Comparison of ENCODE assay signal across 11 cellular contexts in genomic region chr16:84810518-84811273, GRCh38.
DNase-seq lines count a peak whose midpoint lies in the region; ATAC-seq and TF ChIP-seq lines count a peak whose summit lies in the region.
"Had no signal": no experiment of that assay in that cellular context is flagged by ENCODE, and none has a peak within 500 bp of the region (broad histone marks: within the 10 kb centered on the region; RNA-seq: fewer than 3 reads in every experiment).

No MANE protein-coding gene starts in this region.

- no peak for TF ChIP-seq POLR2A in NB4 (IDR thresholded peaks at IDR 0.05; ENCODE audit: extremely low read depth, insufficient read length)

- ATAC-seq in GM19328 (IDR thresholded peaks at IDR 0.05; ENCODE audit: unreplicated experiment), result no peak

- H3K36me3 ChIP-seq in stomach smooth muscle (ENCODE audit: control insufficient read depth in 2 of 2, insufficient read depth in 2 of 2, low read length in 2 of 2), result no peaks in the 10 kb centered on the region
- no peaks in the 10 kb centered on the region for H3K36me3 ChIP-seq in effector memory CD4-positive, alpha-beta T cell (ENCODE audit: control insufficient read depth, insufficient read depth, low read length)
- H3K36me3 ChIP-seq: lower lobe of right lung had no signal

- H3K9ac ChIP-seq in stomach smooth muscle (ENCODE audit: low read length in 2 of 2), result no peak overlapping the region

- no peak overlapping the region for H3K4me3 Mint-ChIP-seq in activated T-cell treated with anti-CD3 and anti-CD28 coated beads, Interleukin-2, amount 50 U/mL, for 24 hours

- H3K4me1 Mint-ChIP-seq in activated T-cell treated with anti-CD3 and anti-CD28 coated beads, Interleukin-2, amount 50 U/mL, for 24 hours (ENCODE audit: low read depth), result peaks cover 14% of the 10 kb centered on the region

- no peaks in the 10 kb centered on the region for H3K36me3 Mint-ChIP-seq in activated T-cell treated with anti-CD3 and anti-CD28 coated beads, Interleukin-2, amount 50 U/mL, for 24 hours (ENCODE audit: low read depth)

- H3K4me1 ChIP-seq in stomach smooth muscle (ENCODE audit: control insufficient read depth, insufficient read depth, low read length), result peaks cover 3% of the 10 kb centered on the region
- H3K4me1 ChIP-seq in effector memory CD4-positive, alpha-beta T cell (ENCODE audit: control insufficient read depth, insufficient read depth, low read length, poor library complexity, severe bottlenecking), result peaks cover 6% of the 10 kb centered on the region

- TF ChIP-seq CTCF in NB4 (IDR thresholded peaks at IDR 0.05; ENCODE audit: low read depth, low read length), result no peak

- no peaks in the 10 kb centered on the region for H3K27me3 ChIP-seq in stomach smooth muscle (ENCODE audit: control insufficient read depth in 1 of 2, insufficient read depth in 2 of 2, low read length in 2 of 2)
- H3K27me3 ChIP-seq in effector memory CD4-positive, alpha-beta T cell (replicated peaks; ENCODE audit: control insufficient read depth, insufficient read depth, low read length, poor library complexity, severe bottlenecking), result no peaks in the 10 kb centered on the region
- H3K27me3 ChIP-seq: dorsolateral prefrontal cortex had no signal

- no peaks in the 10 kb centered on the region for H3K9me3 ChIP-seq in stomach smooth muscle (ENCODE audit: control insufficient read depth in 2 of 2, low read length in 2 of 2)
- H3K9me3 ChIP-seq in effector memory CD4-positive, alpha-beta T cell (ENCODE audit: control insufficient read depth, low read length), result no peaks in the 10 kb centered on the region
- H3K9me3 ChIP-seq: lower lobe of right lung had no signal

- H3K9me3 Mint-ChIP-seq in activated T-cell treated with anti-CD3 and anti-CD28 coated beads, Interleukin-2, amount 50 U/mL, for 24 hours, result no peaks in the 10 kb centered on the region

- H3K27me3 Mint-ChIP-seq in activated T-cell treated with anti-CD3 and anti-CD28 coated beads, Interleukin-2, amount 50 U/mL, for 24 hours, result peaks cover 6% of the 10 kb centered on the region

- H3K4me3 ChIP-seq in NB4 (ENCODE audit: low read depth, low read length) (peak overlapping the region; percentile 5), stomach smooth muscle (ENCODE audit: low read length in 2 of 2) (no peak overlapping the region)
- H3K4me3 ChIP-seq in effector memory CD4-positive, alpha-beta T cell (ENCODE audit: insufficient read depth, low read depth, low read length, poor library complexity, severe bottlenecking), result no peak overlapping the region
- H3K4me3 ChIP-seq: dorsolateral prefrontal cortex, lower lobe of right lung had no signal

- H3K27ac ChIP-seq in stomach smooth muscle (ENCODE audit: low read length), result peak overlapping the region; percentile 37
- no peak overlapping the region for H3K27ac ChIP-seq in effector memory CD4-positive, alpha-beta T cell (ENCODE audit: insufficient read depth, low read length, poor library complexity, severe bottlenecking)
- H3K27ac ChIP-seq: C4-2B, dorsolateral prefrontal cortex, lower lobe of right lung had no signal

- no peak for DNase-seq in activated T-cell treated with anti-CD3 and anti-CD28 coated beads, Interleukin-2, amount 50 U/mL, for 24 hours
- no peak for DNase-seq in activated T-cell treated with anti-CD3 and anti-CD28 coated beads, Interleukin-2, amount 50 U/mL, for 1 hour
- DNase-seq in NB4 (ENCODE audit: low read depth), result peak; percentile 96
- DNase-seq in central memory CD4-positive, alpha-beta T cell, result peak; percentile 25
- DNase-seq in T1000 (lab: John Stamatoyannopoulos, UW), result no peak
- no peak for DNase-seq in effector memory CD4-positive, alpha-beta T cell
- DNase-seq: dorsolateral prefrontal cortex, lower lobe of right lung had no signal

- H3K27ac Mint-ChIP-seq in activated T-cell treated with anti-CD3 and anti-CD28 coated beads, Interleukin-2, amount 50 U/mL, for 24 hours, result peak overlapping the region; percentile 63

Comparison
In these comparisons a context has a peak if more than half of its experiments do, and no peak if none do; other contexts are left out.
1. DNase-seq: peak in NB4 (single experiment) and central memory CD4-positive, alpha-beta T cell (single experiment); none in activated T-cell treated with anti-CD3 and anti-CD28 coated beads, Interleukin-2, amount 50 U/mL, for 24 hours (single experiment), activated T-cell treated with anti-CD3 and anti-CD28 coated beads, Interleukin-2, amount 50 U/mL, for 1 hour (single experiment), T1000 (single experiment) and effector memory CD4-positive, alpha-beta T cell (0 of 3).